In the genomic region with DNA sequence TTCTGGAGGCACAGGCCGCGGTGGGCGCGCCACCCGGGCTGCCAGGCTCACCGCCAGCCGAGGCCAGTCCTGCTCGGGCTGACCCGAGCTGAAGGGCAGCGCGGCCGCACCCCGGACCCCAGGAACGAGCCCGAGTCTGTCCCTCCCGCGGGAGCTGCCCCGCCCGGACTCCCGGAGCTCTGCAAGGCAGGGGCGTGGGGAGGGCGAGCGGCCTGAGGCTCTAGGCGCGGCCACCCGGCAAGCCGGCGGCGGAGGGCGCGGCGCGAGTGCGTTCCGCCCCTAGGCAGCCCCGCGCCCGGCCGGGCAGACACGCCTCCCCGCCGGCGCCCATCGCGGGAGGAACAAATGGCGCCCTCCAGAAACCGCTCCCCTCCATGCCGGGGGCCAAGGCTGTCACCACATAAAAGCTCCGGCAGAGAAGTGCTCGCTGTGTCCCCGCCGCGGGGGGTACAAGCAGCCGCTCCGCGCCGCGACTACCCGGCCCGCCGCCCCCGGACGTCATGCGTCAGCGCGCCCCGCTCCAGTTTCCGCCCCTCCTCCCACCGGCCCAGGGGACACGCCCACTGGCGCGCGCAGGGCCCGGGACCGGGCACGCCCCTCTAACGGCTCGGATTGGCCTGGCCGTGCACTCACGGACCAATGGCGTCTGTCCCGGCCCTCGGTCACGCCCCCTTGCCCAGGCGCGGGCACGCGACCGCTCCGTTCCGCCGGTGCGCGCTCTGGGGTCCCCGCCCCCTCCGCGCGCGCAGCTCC, we compare ENCODE assay signal across 8 cellular contexts. TPM values are rescaled to one million over a fixed set of nuclear protein-coding genes. Genes with fewer than 3 reads are reported as not detected.
DNase-seq lines count a peak whose midpoint lies in the region; ATAC-seq and TF ChIP-seq lines count a peak whose summit lies in the region.

No MANE protein-coding gene starts in this region.

- H3K36me3 ChIP-seq in left ventricle myocardium inferior (no peaks in the 10 kb centered on the region), upper lobe of left lung (no peaks in the 10 kb centered on the region)

- intact Hi-C loops in left ventricle myocardium inferior (cut with micrococcal nuclease), result no loop called here
- intact Hi-C loops in posterior vena cava (cut with DNase I), result loop anchor here in 1 of 2 donors (5.0 to 10.0 kb wide), 2 partner anchors 66 to 111 kb away; no protein-coding TSS in a partner anchor

- H3K4me1 Mint-ChIP-seq in T-helper 1 cell treated with Interleukin-12 subunit alpha and Interleukin-12 subunit beta and Interleukin-4 antibody, amounts not matched to agents 30 μg/mL and 1 μg/mL, for 36 hours (ENCODE audit: low read depth), result peaks cover 50% of the 10 kb centered on the region

- H3K9me3 ChIP-seq in left ventricle myocardium inferior (replicated peaks), result no peaks in the 10 kb centered on the region
- no peaks in the 10 kb centered on the region for H3K9me3 ChIP-seq in upper lobe of left lung

- H3K27me3 ChIP-seq in left ventricle myocardium inferior (ENCODE audit: low read depth), result no peaks in the 10 kb centered on the region
- no peaks in the 10 kb centered on the region for H3K27me3 ChIP-seq in upper lobe of left lung

- H3K27ac ChIP-seq in left ventricle myocardium inferior (replicated peaks) (peak overlapping the region; percentile 100), upper lobe of left lung (peak overlapping the region; percentile 97 to 100 (median 98))

- TF ChIP-seq CTCF in left ventricle myocardium inferior (IDR thresholded peaks at IDR 0.05; ENCODE audit: borderline replicate concordance) (no peak), upper lobe of left lung (IDR thresholded peaks at IDR 0.05) (peak in 4 of 6 experiments; percentile 20 to 45 (median 36))

- no peaks in the 10 kb centered on the region for H3K27me3 Mint-ChIP-seq in T-helper 1 cell treated with Interleukin-12 subunit alpha and Interleukin-12 subunit beta and Interleukin-4 antibody, amounts not matched to agents 30 μg/mL and 1 μg/mL, for 36 hours (ENCODE audit: low read depth)

- peak overlapping the region; percentile 97 for H3K4me3 ChIP-seq in left ventricle myocardium inferior
- H3K4me3 ChIP-seq in upper lobe of left lung, result peak overlapping the region; percentile 29 to 93 (median 71)

- DNase-seq in NCI-H1436 (lab: John Stamatoyannopoulos, UW) (peak; percentile 94), amygdala (lab: John Stamatoyannopoulos, UW) (peak; percentile 75 to 100 (median 97)), left ventricle myocardium inferior (peak; percentile 99), posterior vena cava (ENCODE audit: low spot score) (peak; percentile 100), upper lobe of left lung (peak; percentile 99 to 100)

- TF ChIP-seq POLR2A in GM15510 (IDR thresholded peaks at IDR 0.05; ENCODE audit: borderline replicate concordance, extremely low read depth, insufficient read length), result peak; percentile 96
- peak; percentile 86 to 99 (median 96) for TF ChIP-seq POLR2A in upper lobe of left lung (IDR thresholded peaks at IDR 0.05)

- peak in 2 of 4 donors; percentile 15 to 72 for TF ChIP-seq EP300 in upper lobe of left lung (IDR thresholded peaks at IDR 0.05)

- peaks cover 55% of the 10 kb centered on the region for H3K4me1 ChIP-seq in left ventricle myocardium inferior
- H3K4me1 ChIP-seq in upper lobe of left lung, result peaks cover 31 to 39% (median 32%) of the 10 kb centered on the region in 4 donors

- peaks cover 33% of the 10 kb centered on the region for H3K36me3 Mint-ChIP-seq in T-helper 1 cell treated with Interleukin-12 subunit alpha and Interleukin-12 subunit beta and Interleukin-4 antibody, amounts not matched to agents 30 μg/mL and 1 μg/mL, for 36 hours (ENCODE audit: low read depth)

- WGBS in upper lobe of left lung, 2 donors, result 0% methylated on average over 36 of the region's 99 CpGs; no CpG with 5 or more reads in 1 of the 2 donors

- H3K27ac Mint-ChIP-seq in T-helper 1 cell treated with Interleukin-12 subunit alpha and Interleukin-12 subunit beta and Interleukin-4 antibody, amounts not matched to agents 30 μg/mL and 1 μg/mL, for 36 hours, result peak overlapping the region; percentile 77

- peaks cover 7% of the 10 kb centered on the region for H3K9me3 Mint-ChIP-seq in T-helper 1 cell treated with Interleukin-12 subunit alpha and Interleukin-12 subunit beta and Interleukin-4 antibody, amounts not matched to agents 30 μg/mL and 1 μg/mL, for 36 hours

- peak overlapping the region; percentile 71 for H3K4me3 Mint-ChIP-seq in T-helper 1 cell treated with Interleukin-12 subunit alpha and Interleukin-12 subunit beta and Interleukin-4 antibody, amounts not matched to agents 30 μg/mL and 1 μg/mL, for 36 hours

- peak; percentile 59 for ATAC-seq in HG02852 (IDR thresholded peaks at IDR 0.05; ENCODE audit: unreplicated experiment)
- ATAC-seq in upper lobe of left lung (ENCODE audit: low FRiP score in 2 of 2), result peak; percentile 93 to 98

RNA-seq across cellular contexts. Expression of a gene that starts 0.5 kb away (rescaled TPM):
- total RNA-seq in left ventricle myocardium inferior, result 62.3 TPM
- 10 to 100 TPM; 49.6 to 97.8 TPM for total RNA-seq in posterior vena cava
- total RNA-seq in upper lobe of left lung, result 100 to 1,000 TPM; 103 to 231 (median 147) TPM

Comparison
In these comparisons a context has a peak if more than half of its experiments do, and no peak if none do; other contexts are left out.
1. Peak in every context shown above with its lines: DNase-seq, ATAC-seq, H3K4me3 ChIP-seq and H3K27ac ChIP-seq.